23 cellular contexts compared by ENCODE assay signal in genomic region chr11:130866831-130867230, GRCh38. TPM values are rescaled to one million over a fixed set of nuclear protein-coding genes. Genes with fewer than 3 reads are reported as not detected.
DNase-seq lines count a peak whose midpoint lies in the region; ATAC-seq and TF ChIP-seq lines count a peak whose summit lies in the region.
"Had no signal": no experiment of that assay in that cellular context is flagged by ENCODE, and none has a peak within 500 bp of the region (broad histone marks: within the 10 kb centered on the region; RNA-seq: fewer than 3 reads in every experiment).

No MANE protein-coding gene starts in this region.

- no peak for TF ChIP-seq CTCF in heart right ventricle (IDR thresholded peaks at IDR 0.05)
- no peak for TF ChIP-seq CTCF in psoas muscle (IDR thresholded peaks at IDR 0.05)
- no peak for TF ChIP-seq CTCF in tibial artery (IDR thresholded peaks at IDR 0.05)
- TF ChIP-seq CTCF in esophagus squamous epithelium (IDR thresholded peaks at IDR 0.05), result no peak

- H3K9me3 ChIP-seq in heart right ventricle (no peaks in the 10 kb centered on the region), psoas muscle (no peaks in the 10 kb centered on the region), tibial artery (no peaks in the 10 kb centered on the region), esophagus squamous epithelium (no peaks in the 10 kb centered on the region)
- H3K9me3 ChIP-seq: BLaER1 treated with 17β-estradiol and CSF1 and Interleukin-3, amounts not matched to agents 10 nM and 100 nM; Peyer's patch; SJSA1 had no signal

- H3K36me3 ChIP-seq in heart right ventricle, result peaks cover 0 to 22% (median 0%) of the 10 kb centered on the region in 9 donors
- peaks cover 6 to 16% of the 10 kb centered on the region in 2 donors for H3K36me3 ChIP-seq in psoas muscle (ENCODE audit: insufficient read depth in 1 of 2, low read depth in 1 of 2)
- H3K36me3 ChIP-seq in tibial artery, result peaks cover 0 to 9% (median 5%) of the 10 kb centered on the region in 3 donors
- peaks cover 0 to 20% (median 0%) of the 10 kb centered on the region in 3 donors for H3K36me3 ChIP-seq in esophagus squamous epithelium
- H3K36me3 ChIP-seq: Peyer's patch had no signal

- WGBS in heart right ventricle, 2 donors, result 55 to 62% methylated on average over 4 of the region's 4 CpGs
- 30 to 33% (median 32%) methylated on average over 4 of the region's 4 CpGs for WGBS in psoas muscle, 3 donors
- WGBS in esophagus squamous epithelium, 2 donors, result 48 to 62% methylated on average over 4 of the region's 4 CpGs

- ATAC-seq in heart right ventricle (peak in 3 of 8 donors; percentile 8 to 38 (median 21)), psoas muscle (peak in 2 of 4 donors; percentile 39 to 44), HG02981 (IDR thresholded peaks at IDR 0.05; ENCODE audit: unreplicated experiment) (no peak)

- H3K27me3 ChIP-seq in heart right ventricle, result no peaks in the 10 kb centered on the region
- H3K27me3 ChIP-seq in psoas muscle (ENCODE audit: insufficient read depth in 3 of 3, low read length in 2 of 3), result no peaks in the 10 kb centered on the region
- no peaks in the 10 kb centered on the region for H3K27me3 ChIP-seq in tibial artery
- H3K27me3 ChIP-seq in esophagus squamous epithelium, result no peaks in the 10 kb centered on the region
- H3K27me3 ChIP-seq: BLaER1 treated with 17β-estradiol and CSF1 and Interleukin-3, amounts not matched to agents 10 nM and 100 nM; Peyer's patch; SJSA1 had no signal

- no peak overlapping the region for H3K4me3 ChIP-seq in heart right ventricle
- no peak overlapping the region for H3K4me3 ChIP-seq in psoas muscle
- H3K4me3 ChIP-seq in tibial artery, result no peak overlapping the region
- H3K4me3 ChIP-seq in esophagus squamous epithelium, result no peak overlapping the region
- H3K4me3 ChIP-seq: BLaER1 treated with 17β-estradiol and CSF1 and Interleukin-3, amounts not matched to agents 10 nM and 100 nM; Peyer's patch; SJSA1 had no signal

- DNase-seq in NCI-H82 (lab: John Stamatoyannopoulos, UW) (peak; percentile 12), NCI-H82 treated with DMSO at 0.1 percent for 48 hours (lab: John Stamatoyannopoulos, UW; ENCODE audit: unreplicated experiment) (no peak), heart right ventricle (no peak), psoas muscle (peak in 1 of 2 donors; percentile 57), tibial artery (no peak), esophagus squamous epithelium (lab: John Stamatoyannopoulos, UW) (no peak), NCI-H2196 treated with DMSO at 0.1 percent for 48 hours (lab: John Stamatoyannopoulos, UW; ENCODE audit: unreplicated experiment) (no peak)
- DNase-seq: ACHN; Calu3; CD8-positive, alpha-beta memory T cell; DMS153; KG1; NCI-H1105; NCI-H146; NCI-H2029; NCI-H226; NCI-H510A treated with DMSO at 0.1 percent for 48 hours; NCI-H748 treated with DMSO at 0.1 percent for 48 hours; Peyer's patch had no signal

- H3K4me1 ChIP-seq in heart right ventricle (peaks cover 0 to 50% (median 19%) of the 10 kb centered on the region in 9 donors), psoas muscle (peaks cover 62% of the 10 kb centered on the region), tibial artery (peaks cover 0 to 66% (median 42%) of the 10 kb centered on the region in 4 donors), esophagus squamous epithelium (peaks cover 0 to 13% (median 8%) of the 10 kb centered on the region in 3 donors)
- H3K4me1 ChIP-seq: SJSA1 had no signal

- no peak for TF ChIP-seq POLR2A in esophagus squamous epithelium (IDR thresholded peaks at IDR 0.05)

- intact Hi-C loops in heart right ventricle (cut with DNase I) (loop anchor here in 3 of 10 donors (10.0 kb wide), 1 partner anchor 652 kb away; no protein-coding TSS in a partner anchor), psoas muscle (cut with DNase I) (loop anchor here in 1 of 2 donors (10.0 kb wide), 1 partner anchor 652 kb away; no protein-coding TSS in a partner anchor), tibial artery (cut with DNase I; ENCODE audit: low total_unique reads) (no loop called here), esophagus squamous epithelium (cut with DNase I) (no loop called here)

- H3K27ac ChIP-seq in heart right ventricle, result peak overlapping the region in 9 of 10 donors; percentile 74 to 94 (median 88)
- peak overlapping the region; percentile 91 for H3K27ac ChIP-seq in psoas muscle
- H3K27ac ChIP-seq in tibial artery, result peak overlapping the region; percentile 78 to 82
- no peak overlapping the region for H3K27ac ChIP-seq in esophagus squamous epithelium
- H3K27ac ChIP-seq: 22Rv1; BLaER1 treated with 17β-estradiol and CSF1 and Interleukin-3, amounts not matched to agents 10 nM and 100 nM; Peyer's patch; SJSA1 had no signal

RNA-seq across cellular contexts. Expression of gene SNX19, which starts 49.4 kb away (rescaled TPM):
- 10 to 100 TPM; 37.1 to 60.9 (median 54.5) TPM for total RNA-seq in heart right ventricle
- 10 to 100 TPM; 10.4 to 16.2 TPM for polyA plus RNA-seq in heart right ventricle
- 10 to 100 TPM; 32.6 to 48.3 (median 37.3) TPM for total RNA-seq in psoas muscle
- polyA plus RNA-seq in psoas muscle, result 10 to 100 TPM; 21.4 to 66.2 (median 24.7) TPM
- total RNA-seq in esophagus squamous epithelium, result 10 to 100 TPM; 38.0 to 75.0 (median 52.1) TPM

Comparison
In these comparisons a context has a peak if more than half of its experiments do, and no peak if none do; other contexts are left out.
1. H3K27ac ChIP-seq: peak in heart right ventricle (9 of 10), psoas muscle (single experiment) and tibial artery (2 of 2); none in esophagus squamous epithelium (0 of 4).